Comparison of ENCODE assay signal across 1 cellular context in genomic region chr12:119683816-119684215, GRCh38.
TF ChIP-seq lines count a peak whose summit lies in the region.

No MANE protein-coding gene starts in this region.

TF ChIP-seq in HepG2, 621 proteins besides CTCF, POLR2A, EP300 and RAD21 (continued from another document and continues in another):
- TF ChIP-seq RERE (CRISPR knock-in tag; IDR thresholded peaks at IDR 0.05; ENCODE audit: low read depth) (no peak), FOXA3 (CRISPR knock-in tag; IDR thresholded peaks at IDR 0.05) (peak; percentile 55; the same call in 1 of the 2 replicates), TAF1 (CRISPR knock-in tag; IDR thresholded peaks at IDR 0.05) (no peak), SALL2 (CRISPR knock-in tag; IDR thresholded peaks at IDR 0.05) (no peak), ZNF570 (CRISPR knock-in tag; IDR thresholded peaks at IDR 0.05; ENCODE audit: borderline replicate concordance) (no peak), HMG20B (CRISPR knock-in tag; conservative IDR thresholded peaks at IDR 0.05) (no peak; the same call in 1 of the 2 replicates), ZNF580 (CRISPR knock-in tag; IDR thresholded peaks at IDR 0.05; ENCODE audit: borderline replicate concordance, low read depth) (no peak), SOX5 (CRISPR knock-in tag; IDR thresholded peaks at IDR 0.05; ENCODE audit: borderline replicate concordance) (peak; percentile 79), CREM (IDR thresholded peaks at IDR 0.05) (peak; percentile 35; the same call in 1 of the 2 replicates), CREM (CRISPR knock-in tag; IDR thresholded peaks at IDR 0.05) (no peak), ATF7-NPFF (CRISPR knock-in tag; IDR thresholded peaks at IDR 0.05; ENCODE audit: low read depth) (no peak), ZNF549 (CRISPR knock-in tag; IDR thresholded peaks at IDR 0.05) (no peak), PPARG (CRISPR knock-in tag; conservative IDR thresholded peaks at IDR 0.05) (0 out of 2 replicates have a peak, but pooled peaks have one; percentile 16), ZBTB21 (CRISPR knock-in tag; IDR thresholded peaks at IDR 0.05) (no peak), ZFY (CRISPR knock-in tag; IDR thresholded peaks at IDR 0.05) (no peak), NR1H2 (CRISPR knock-in tag; IDR thresholded peaks at IDR 0.05; ENCODE audit: borderline replicate concordance, low read depth) (no peak), ZNF816 (CRISPR knock-in tag; IDR thresholded peaks at IDR 0.05; ENCODE audit: borderline replicate concordance) (no peak), IKZF5 (CRISPR knock-in tag; IDR thresholded peaks at IDR 0.05) (0 out of 2 replicates have a peak, but pooled peaks have one; percentile 31), AKNA (CRISPR knock-in tag; IDR thresholded peaks at IDR 0.05; ENCODE audit: borderline replicate concordance) (no peak), ELF3 (CRISPR knock-in tag; IDR thresholded peaks at IDR 0.05) (peak; percentile 65; the same call in 1 of the 2 replicates), ZNF883 (CRISPR knock-in tag; IDR thresholded peaks at IDR 0.05; ENCODE audit: not compliant biosample characterization) (no peak), ZNF496 (CRISPR knock-in tag; IDR thresholded peaks at IDR 0.05; ENCODE audit: insufficient replicate concordance) (no peak), ARID3A (IDR thresholded peaks at IDR 0.05; ENCODE audit: low read depth, low read length) (peak; percentile 41; the same call in 1 of the 2 replicates), ZNF687 (CRISPR knock-in tag; IDR thresholded peaks at IDR 0.05) (no peak), MAFK (conservative IDR thresholded peaks at IDR 0.05 in 1 of 2, IDR thresholded peaks at IDR 0.05 in 1 of 2; ENCODE audit: low read length in 2 of 2) (no peak), ZNF720 (CRISPR knock-in tag; IDR thresholded peaks at IDR 0.05) (no peak), ZNF33A (CRISPR knock-in tag; IDR thresholded peaks at IDR 0.05; ENCODE audit: borderline replicate concordance) (no peak), CAMTA2 (CRISPR knock-in tag; IDR thresholded peaks at IDR 0.05; ENCODE audit: borderline replicate concordance) (no peak), PATZ1 (CRISPR knock-in tag; IDR thresholded peaks at IDR 0.05) (peak; percentile 87), SP140L (CRISPR knock-in tag; IDR thresholded peaks at IDR 0.05; ENCODE audit: borderline replicate concordance) (no peak), ZNF329 (CRISPR knock-in tag; IDR thresholded peaks at IDR 0.05; ENCODE audit: low read depth) (no peak), ZNF431 (CRISPR knock-in tag; IDR thresholded peaks at IDR 0.05; ENCODE audit: borderline replicate concordance, low read depth) (peak; percentile 25; the same call in 1 of the 2 replicates), CC2D1A (CRISPR knock-in tag; IDR thresholded peaks at IDR 0.05) (no peak), JUN (CRISPR knock-in tag; IDR thresholded peaks at IDR 0.05) (no peak), HNRNPL (IDR thresholded peaks at IDR 0.05; ENCODE audit: low read depth, low read length) (no peak), RNF219 (CRISPR knock-in tag; IDR thresholded peaks at IDR 0.05) (no peak), ZNF263 (CRISPR knock-in tag; IDR thresholded peaks at IDR 0.05) (no peak), PHF21A (CRISPR knock-in tag; IDR thresholded peaks at IDR 0.05) (0 out of 2 replicates have a peak, but pooled peaks have one; percentile 40)
